In the genomic region with DNA sequence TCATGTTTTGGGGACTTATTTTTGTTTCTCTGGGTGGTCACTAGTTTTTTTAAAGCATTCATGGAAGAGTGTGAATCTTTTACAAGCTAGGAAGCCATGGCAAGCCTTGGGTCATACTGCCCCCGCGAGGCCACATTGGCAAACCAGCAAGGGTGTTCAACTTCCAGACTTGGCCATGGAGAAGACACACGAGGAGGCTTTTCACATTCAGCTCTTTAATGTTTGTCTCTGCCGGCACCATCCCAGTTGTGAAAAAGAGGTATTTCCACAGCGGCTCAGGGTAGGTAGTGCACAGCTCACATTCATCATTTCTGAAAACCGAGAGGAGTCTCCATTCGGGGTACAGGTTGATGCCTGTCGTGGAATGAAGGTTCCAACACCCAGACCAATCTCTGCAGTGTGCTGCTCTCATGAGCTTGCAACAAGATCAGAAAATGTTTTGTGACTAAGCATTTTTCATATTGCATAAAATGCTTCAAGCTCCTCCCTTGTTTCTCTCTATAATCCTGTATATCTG, we compare ENCODE assay signal across 8 cellular contexts. TPM values are rescaled to one million over a fixed set of nuclear protein-coding genes. Genes with fewer than 3 reads are reported as not detected.
DNase-seq lines count a peak whose midpoint lies in the region; ATAC-seq and TF ChIP-seq lines count a peak whose summit lies in the region.

No MANE protein-coding gene starts in this region.

- H3K9ac ChIP-seq in mesendoderm (ENCODE audit: low read length), result no peak overlapping the region

- no peak overlapping the region for H2BK5ac ChIP-seq in mesendoderm (ENCODE audit: low read length)

- H3K27me3 ChIP-seq in mesendoderm (ENCODE audit: insufficient read depth, low read length, poor library complexity), result no peaks in the 10 kb centered on the region

- TF ChIP-seq CTCF in coronary artery (IDR thresholded peaks at IDR 0.05), result no peak

- H4K8ac ChIP-seq in mesendoderm (ENCODE audit: low read depth, low read length), result no peak overlapping the region

- no peak overlapping the region for H4K5ac ChIP-seq in mesendoderm (ENCODE audit: low read length)

- DNase-seq in ELR (ENCODE audit: low read depth), result peak; percentile 67
- peak; percentile 56 for DNase-seq in NAMALWA (ENCODE audit: low spot score)
- peak; percentile 76 to 84 for DNase-seq in activated CD4-positive, alpha-beta T cell treated with anti-CD3 and anti-CD28 coated beads, Interleukin-2, amount 50 U/mL, for 48 hours
- peak; percentile 28 for DNase-seq in effector CD8-positive, alpha-beta T cell (lab: John Stamatoyannopoulos, UW)
- DNase-seq in mesendoderm, result peak; percentile 78
- DNase-seq in stimulated activated CD8-positive, alpha-beta memory T cell treated with anti-CD3 and anti-CD28 coated beads, Interleukin-7, amount 100 ng/mL, for 4 hours (ENCODE audit: low read depth in 2 of 2), result peak; percentile 40 to 47
- DNase-seq in coronary artery (ENCODE audit: low spot score), result no peak

- H3K18ac ChIP-seq in mesendoderm (ENCODE audit: low read length), result no peak overlapping the region

- no CpG with 5 or more reads among the region's 8 CpGs for whole genome bisulfite sequencing in mesendoderm (ENCODE audit: extremely low coverage, insufficient coverage, low lambda C conversion rate)

- no peak for ATAC-seq in HG03196 (IDR thresholded peaks at IDR 0.05; ENCODE audit: unreplicated experiment)

- no peak overlapping the region for H3K23ac ChIP-seq in mesendoderm (ENCODE audit: low read length)

- H3K36me3 ChIP-seq in mesendoderm (ENCODE audit: control insufficient read depth, insufficient read depth, low read length), result no peaks in the 10 kb centered on the region

- no peak overlapping the region for H3K4ac ChIP-seq in mesendoderm (ENCODE audit: low read depth, low read length)

- H3K56ac ChIP-seq in mesendoderm (ENCODE audit: low read length), result no peak overlapping the region

- no peak overlapping the region for H3K4me2 ChIP-seq in mesendoderm (ENCODE audit: low read length)

- H3K79me2 ChIP-seq in mesendoderm (ENCODE audit: control insufficient read depth, insufficient read depth, low read length), result no peaks in the 10 kb centered on the region

- no peak overlapping the region for H2BK120ac ChIP-seq in mesendoderm (ENCODE audit: low read depth, low read length)

- H3K4me3 ChIP-seq in mesendoderm (ENCODE audit: low read length), result no peak overlapping the region
- no peak overlapping the region for H3K4me3 ChIP-seq in coronary artery

- H2AK5ac ChIP-seq in mesendoderm (ENCODE audit: low read length), result no peak overlapping the region

- H2BK15ac ChIP-seq in mesendoderm (replicated peaks; ENCODE audit: low read depth), result no peak overlapping the region

- peaks cover 13% of the 10 kb centered on the region for H3K4me1 ChIP-seq in mesendoderm (ENCODE audit: control insufficient read depth, low read depth, low read length)

- H3K79me1 ChIP-seq in mesendoderm (ENCODE audit: low read length), result no peaks in the 10 kb centered on the region

- H3K27ac ChIP-seq in mesendoderm (ENCODE audit: low read depth, low read length) (no peak overlapping the region), coronary artery (no peak overlapping the region)

RNA-seq across cellular contexts. Expression of a gene that starts 7.7 kb away (rescaled TPM):
- not detected for polyA plus RNA-seq in mesendoderm (2013, experiment 1 of 2)
- not detected for polyA plus RNA-seq in mesendoderm (2013, experiment 2 of 2)

RNA-seq across cellular contexts. Expression of a gene that starts 24.6 kb away (rescaled TPM):
- polyA plus RNA-seq in mesendoderm (2013, experiment 1 of 2), result not detected
- polyA plus RNA-seq in mesendoderm (2013, experiment 2 of 2), result not detected

RNA-seq across cellular contexts. Expression of a gene that starts 28.6 kb away (rescaled TPM):
- polyA plus RNA-seq in mesendoderm (2013, experiment 1 of 2), result 0.04 TPM
- polyA plus RNA-seq in mesendoderm (2013, experiment 2 of 2), result not detected
